Comparison of ENCODE assay signal across 22 cellular contexts in genomic region chr17:46082293-46082692, GRCh38.
DNase-seq lines count a peak whose midpoint lies in the region; ATAC-seq and TF ChIP-seq lines count a peak whose summit lies in the region.
"Had no signal": no experiment of that assay in that cellular context is flagged by ENCODE, and none has a peak within 500 bp of the region (broad histone marks: within the 10 kb centered on the region; RNA-seq: fewer than 3 reads in every experiment).

No MANE protein-coding gene starts in this region.

- H3K27me3 Mint-ChIP-seq in stimulated activated naive CD8-positive, alpha-beta T cell treated with anti-CD3 and anti-CD28 coated beads, Interleukin-15, amount 100 ng/mL, for 72 hours = no peaks in the 10 kb centered on the region
- no peaks in the 10 kb centered on the region for H3K27me3 Mint-ChIP-seq in activated T-helper 1 cell treated with anti-CD3 and anti-CD28 coated beads, Interleukin-12 subunit alpha, Interleukin-12 subunit beta, Interleukin-2, Interleukin-4 antibody, amounts not matched to agents 30 ng/mL and 10 ng/mL and 1 ng/mL, durations not matched to agents 14 hours and 24 hours and 36 hours (ENCODE audit: insufficient read depth)
- H3K27me3 Mint-ChIP-seq in mesothelial cell of epicardium (ENCODE audit: low read depth) = no peaks in the 10 kb centered on the region

- peak; percentile 36 for ATAC-seq in stimulated activated naive CD8-positive, alpha-beta T cell treated with anti-CD3 and anti-CD28 coated beads, Interleukin-15, Interleukin-2, amounts not matched to agents 100 U/mL and 50 U/mL, for 24 hours
- ATAC-seq in stimulated activated naive CD8-positive, alpha-beta T cell treated with anti-CD3 and anti-CD28 coated beads, Interleukin-15, amount 100 ng/mL, for 72 hours = no peak
- no peak for ATAC-seq in HG03571 (IDR thresholded peaks at IDR 0.05; ENCODE audit: unreplicated experiment)
- ATAC-seq: foreskin keratinocyte, sciatic nerve had no signal

- H3K4me1 ChIP-seq in thyroid gland (peaks cover 33 to 80% of the 10 kb centered on the region in 2 donors), adrenal gland (replicated peaks in 1 of 2) (peaks cover 4 to 37% of the 10 kb centered on the region in 2 donors)
- H3K4me1 ChIP-seq: foreskin keratinocyte had no signal

- no peaks in the 10 kb centered on the region for H3K9me3 ChIP-seq in thyroid gland
- H3K9me3 ChIP-seq in adrenal gland (replicated peaks in 1 of 3) = no peaks in the 10 kb centered on the region
- H3K9me3 ChIP-seq: ovary, transverse colon had no signal

- no peak overlapping the region for H3K4me3 ChIP-seq in thyroid gland (replicated peaks in 1 of 3)
- H3K4me3 ChIP-seq in adrenal gland = no peak overlapping the region
- H3K4me3 ChIP-seq: GM23248, ovary, transverse colon had no signal

- no peak overlapping the region for H3K4me3 Mint-ChIP-seq in stimulated activated naive CD8-positive, alpha-beta T cell treated with anti-CD3 and anti-CD28 coated beads, Interleukin-15, amount 100 ng/mL, for 72 hours
- no peak overlapping the region for H3K4me3 Mint-ChIP-seq in activated T-helper 1 cell treated with anti-CD3 and anti-CD28 coated beads, Interleukin-12 subunit alpha, Interleukin-12 subunit beta, Interleukin-2, Interleukin-4 antibody, amounts not matched to agents 30 ng/mL and 10 ng/mL and 1 ng/mL, durations not matched to agents 14 hours and 24 hours and 36 hours
- no peak overlapping the region for H3K4me3 Mint-ChIP-seq in mesothelial cell of epicardium
- H3K4me3 Mint-ChIP-seq: CD14-positive monocyte had no signal

- no peak for DNase-seq in stimulated activated naive CD8-positive, alpha-beta T cell treated with anti-CD3 and anti-CD28 coated beads, Interleukin-15, Interleukin-2, amounts not matched to agents 100 U/mL and 50 U/mL, for 24 hours
- no peak for DNase-seq in stimulated activated naive CD8-positive, alpha-beta T cell treated with anti-CD3 and anti-CD28 coated beads, Interleukin-15, amount 100 ng/mL, for 72 hours
- DNase-seq in activated T-helper 1 cell treated with anti-CD3 and anti-CD28 coated beads, Interleukin-12 subunit alpha, Interleukin-12 subunit beta, Interleukin-2, Interleukin-4 antibody, amounts not matched to agents 30 ng/mL and 10 ng/mL and 1 ng/mL, durations not matched to agents 14 hours and 24 hours and 36 hours (ENCODE audit: low spot score) = no peak
- DNase-seq in mesothelial cell of epicardium (ENCODE audit: low spot score in 2 of 2, unreplicated experiment in 2 of 2) = no peak
- no peak for DNase-seq in thyroid gland
- DNase-seq in adrenal gland = no peak
- no peak for DNase-seq in SIG-M5 (lab: John Stamatoyannopoulos, UW)
- DNase-seq: DMS153, foreskin keratinocyte, GM23248, hypothalamus, IMR-90, islet precursor cell, NCI-H1417, NCI-H2107, NCI-H526 treated with DMSO at 0.1 percent for 48 hours, ovary, transverse colon had no signal

- no peak for TF ChIP-seq POLR2A in thyroid gland (IDR thresholded peaks at IDR 0.05)
- TF ChIP-seq POLR2A in adrenal gland (IDR thresholded peaks at IDR 0.05) = no peak

- TF ChIP-seq CTCF in mesothelial cell of epicardium (IDR thresholded peaks at IDR 0.05; ENCODE audit: unreplicated experiment) (no peak), thyroid gland (IDR thresholded peaks at IDR 0.05) (no peak), adrenal gland (IDR thresholded peaks at IDR 0.05) (no peak)

- peaks cover 65% of the 10 kb centered on the region for H3K4me1 Mint-ChIP-seq in stimulated activated naive CD8-positive, alpha-beta T cell treated with anti-CD3 and anti-CD28 coated beads, Interleukin-15, amount 100 ng/mL, for 72 hours
- H3K4me1 Mint-ChIP-seq in activated T-helper 1 cell treated with anti-CD3 and anti-CD28 coated beads, Interleukin-12 subunit alpha, Interleukin-12 subunit beta, Interleukin-2, Interleukin-4 antibody, amounts not matched to agents 30 ng/mL and 10 ng/mL and 1 ng/mL, durations not matched to agents 14 hours and 24 hours and 36 hours (ENCODE audit: low read depth) = peaks cover 33% of the 10 kb centered on the region
- H3K4me1 Mint-ChIP-seq in mesothelial cell of epicardium = peaks cover 15% of the 10 kb centered on the region

- H3K9me3 Mint-ChIP-seq in stimulated activated naive CD8-positive, alpha-beta T cell treated with anti-CD3 and anti-CD28 coated beads, Interleukin-15, amount 100 ng/mL, for 72 hours = no peaks in the 10 kb centered on the region
- H3K9me3 Mint-ChIP-seq in activated T-helper 1 cell treated with anti-CD3 and anti-CD28 coated beads, Interleukin-12 subunit alpha, Interleukin-12 subunit beta, Interleukin-2, Interleukin-4 antibody, amounts not matched to agents 30 ng/mL and 10 ng/mL and 1 ng/mL, durations not matched to agents 14 hours and 24 hours and 36 hours = no peaks in the 10 kb centered on the region
- no peaks in the 10 kb centered on the region for H3K9me3 Mint-ChIP-seq in mesothelial cell of epicardium
- H3K9me3 Mint-ChIP-seq: CD14-positive monocyte had no signal

- H3K27me3 ChIP-seq in thyroid gland (no peaks in the 10 kb centered on the region), adrenal gland (no peaks in the 10 kb centered on the region)
- H3K27me3 ChIP-seq: foreskin keratinocyte, ovary, transverse colon had no signal

- intact Hi-C loops in activated T-helper 1 cell treated with anti-CD3 and anti-CD28 coated beads, Interleukin-12 subunit alpha, Interleukin-12 subunit beta, Interleukin-2, Interleukin-4 antibody, amounts not matched to agents 30 ng/mL and 10 ng/mL and 1 ng/mL, durations not matched to agents 14 hours and 24 hours and 36 hours (cut with micrococcal nuclease) = no loop called here
- intact Hi-C loops in thyroid gland (cut with DNase I) (no loop called here), adrenal gland (cut with DNase I) (no loop called here)

- peak overlapping the region in 1 of 2 donors; percentile 59 for H3K27ac Mint-ChIP-seq in stimulated activated naive CD8-positive, alpha-beta T cell treated with anti-CD3 and anti-CD28 coated beads, Interleukin-15, amount 100 ng/mL, for 72 hours
- peak overlapping the region; percentile 50 for H3K27ac Mint-ChIP-seq in activated T-helper 1 cell treated with anti-CD3 and anti-CD28 coated beads, Interleukin-12 subunit alpha, Interleukin-12 subunit beta, Interleukin-2, Interleukin-4 antibody, amounts not matched to agents 30 ng/mL and 10 ng/mL and 1 ng/mL, durations not matched to agents 14 hours and 24 hours and 36 hours
- peak overlapping the region; percentile 64 for H3K27ac Mint-ChIP-seq in mesothelial cell of epicardium

- H3K36me3 Mint-ChIP-seq in activated T-helper 1 cell treated with anti-CD3 and anti-CD28 coated beads, Interleukin-12 subunit alpha, Interleukin-12 subunit beta, Interleukin-2, Interleukin-4 antibody, amounts not matched to agents 30 ng/mL and 10 ng/mL and 1 ng/mL, durations not matched to agents 14 hours and 24 hours and 36 hours (ENCODE audit: low read depth) = peaks cover 23% of the 10 kb centered on the region
- H3K36me3 Mint-ChIP-seq in mesothelial cell of epicardium = peaks cover 10% of the 10 kb centered on the region

- WGBS in thyroid gland, 2 donors = 30 to 64% methylated on average over 2 of the region's 2 CpGs
- 69 to 79% (median 75%) methylated on average over 2 of the region's 2 CpGs for WGBS in adrenal gland, 4 donors

- H3K27ac ChIP-seq in thyroid gland (peak overlapping the region; percentile 5 to 47 (median 18)), adrenal gland (no peak overlapping the region)
- H3K27ac ChIP-seq: foreskin keratinocyte, GM23248, HL-60, ovary, transverse colon had no signal

- H3K36me3 ChIP-seq in thyroid gland (no peaks in the 10 kb centered on the region), adrenal gland (replicated peaks in 1 of 2) (no peaks in the 10 kb centered on the region)
- H3K36me3 ChIP-seq: ovary, transverse colon had no signal

Comparison
In these comparisons a context has a peak if more than half of its experiments do, and no peak if none do; other contexts are left out.
1. H3K27ac ChIP-seq: peak in thyroid gland (3 of 3); none in adrenal gland (0 of 5).